8 cellular contexts compared by ENCODE assay signal in genomic region chr1:234731371-234732085, GRCh38.
DNase-seq lines count a peak whose midpoint lies in the region; ATAC-seq and TF ChIP-seq lines count a peak whose summit lies in the region.

No MANE protein-coding gene starts in this region.

- no peak for TF ChIP-seq EP300 in esophagus muscularis mucosa (IDR thresholded peaks at IDR 0.05)

- DNase-seq in T follicular helper cell (ENCODE audit: low read depth) (peak; percentile 22), epithelial cell of esophagus (ENCODE audit: low read depth) (peak; percentile 93), Calu3 (no peak), dedifferentiated amniotic fluid mesenchymal stem cell (ENCODE audit: extremely low spot score) (no peak), esophagus muscularis mucosa (ENCODE audit: extremely low spot score) (no peak)
- DNase-seq in stimulated activated CD4-positive, alpha-beta T cell treated with anti-CD3 and anti-CD28 coated beads, Interleukin-4, amount 100 ng/mL, for 24 hours, result peak; percentile 69

- WGBS in esophagus muscularis mucosa, result 61% methylated on average over 9 of the region's 11 CpGs

- TF ChIP-seq CTCF in epithelial cell of esophagus (IDR thresholded peaks at IDR 0.05; ENCODE audit: insufficient read depth, low read depth, low read length, missing control alignments) (no peak), Calu3 (IDR thresholded peaks at IDR 0.05; ENCODE audit: unreplicated experiment) (no peak), esophagus muscularis mucosa (IDR thresholded peaks at IDR 0.05) (no peak)

- H3K36me3 Mint-ChIP-seq in Calu3 (ENCODE audit: insufficient read depth, unreplicated experiment), result no peaks in the 10 kb centered on the region

- BruUV-seq in Calu3 (replicated peaks; lab: Mats Ljungman, UMichigan), result no TSS peak

- H3K4me3 ChIP-seq in epithelial cell of esophagus (ENCODE audit: low read length) (no peak overlapping the region), esophagus muscularis mucosa (no peak overlapping the region)

- intact Hi-C loops in Calu3 (cut with micrococcal nuclease; ENCODE audit: unreplicated experiment) (no loop called here), esophagus muscularis mucosa (cut with DNase I) (no loop called here)

- H3K36me3 ChIP-seq in esophagus muscularis mucosa, result no peaks in the 10 kb centered on the region

- H3K27ac Mint-ChIP-seq in Calu3 (ENCODE audit: unreplicated experiment), result no peak overlapping the region

- no peaks in the 10 kb centered on the region for H3K9me3 ChIP-seq in esophagus muscularis mucosa

- H3K27me3 ChIP-seq in esophagus muscularis mucosa, result no peaks in the 10 kb centered on the region

- H3K27ac ChIP-seq in esophagus muscularis mucosa (replicated peaks in 1 of 4), result no peak overlapping the region

- TF ChIP-seq POLR2A in esophagus muscularis mucosa (IDR thresholded peaks at IDR 0.05; ENCODE audit: low read depth), result no peak

- CTCF ChIA-PET in Calu3 (lab: Charles Lee), result interaction anchor here (0.6 kb wide), 1 partner anchor 194 kb away, joined by 3 read pairs; no protein-coding TSS in a partner anchor

- no peaks in the 10 kb centered on the region for H3K27me3 Mint-ChIP-seq in Calu3 (ENCODE audit: unreplicated experiment)

- H3K4me1 Mint-ChIP-seq in Calu3 (ENCODE audit: low read depth, unreplicated experiment), result peaks cover 30% of the 10 kb centered on the region

- H3K9me3 Mint-ChIP-seq in Calu3 (ENCODE audit: low read depth, unreplicated experiment), result no peaks in the 10 kb centered on the region

- ATAC-seq in GM18861 (IDR thresholded peaks at IDR 0.05; ENCODE audit: unreplicated experiment), result peak; percentile 55
- peak; percentile 57 for ATAC-seq in HG02840 (IDR thresholded peaks at IDR 0.05; ENCODE audit: low FRiP score, unreplicated experiment)

- H3K4me3 Mint-ChIP-seq in Calu3 (ENCODE audit: low read depth, unreplicated experiment), result no peak overlapping the region

- H3K4me1 ChIP-seq in esophagus muscularis mucosa, result peaks cover 15 to 33% (median 26%) of the 10 kb centered on the region in 4 donors

Comparison
In these comparisons a context has a peak if more than half of its experiments do, and no peak if none do; other contexts are left out.
1. DNase-seq: peak in T follicular helper cell (single experiment), epithelial cell of esophagus (single experiment) and stimulated activated CD4-positive, alpha-beta T cell treated with anti-CD3 and anti-CD28 coated beads, Interleukin-4, amount 100 ng/mL, for 24 hours (single experiment); none in Calu3 (single experiment), dedifferentiated amniotic fluid mesenchymal stem cell (single experiment) and esophagus muscularis mucosa (single experiment).